In the genomic region with DNA sequence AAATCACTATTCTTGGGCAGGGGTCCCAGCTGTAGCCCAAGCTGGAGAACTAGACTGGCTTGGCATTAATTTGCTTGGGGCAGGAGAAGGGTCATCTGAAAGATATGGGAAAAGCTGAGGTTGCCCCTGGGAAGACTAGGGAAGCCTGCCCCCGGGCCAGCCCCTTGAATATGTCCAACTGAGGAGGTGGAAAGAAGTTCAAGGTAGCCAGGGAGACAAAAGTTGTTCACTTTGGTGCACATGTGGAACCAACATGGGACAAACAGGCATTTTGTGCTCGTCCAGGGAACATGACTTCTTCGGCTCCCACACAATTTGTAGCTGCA, we compare ENCODE assay signal across 1 cellular context.
TF ChIP-seq lines count a peak whose summit lies in the region.

No MANE protein-coding gene starts in this region.

TF ChIP-seq in GM12891, 5 proteins besides CTCF, POLR2A, EP300 and RAD21:
- no peak for TF ChIP-seq POLR2AphosphoS5 (IDR thresholded peaks at IDR 0.05; ENCODE audit: low read depth, low read length)
- TF ChIP-seq PAX5 (IDR thresholded peaks at IDR 0.05; ENCODE audit: insufficient read depth, low read length, severe bottlenecking) = no peak
- TF ChIP-seq SPI1 (IDR thresholded peaks at IDR 0.05; ENCODE audit: low read depth, low read length) = no peak
- no peak for TF ChIP-seq POU2F2 (IDR thresholded peaks at IDR 0.05; ENCODE audit: low read depth, low read length)
